Comparison of ENCODE assay signal across 3 cellular contexts in genomic region chr14:50562841-50563240, GRCh38.
"Had no signal": no experiment of that assay in that cellular context is flagged by ENCODE, and none has a peak within 500 bp of the region (broad histone marks: within the 10 kb centered on the region; RNA-seq: fewer than 3 reads in every experiment).

No MANE protein-coding gene starts in this region.

- H3K4me3 ChIP-seq: GM12878 had no signal

- ATAC-seq: GM12878 had no signal

- DNase-seq: GDM1, GF-D8 had no signal
